Comparison of ENCODE assay signal across 8 cellular contexts in genomic region chr14:95157195-95157986, GRCh38. TPM values are rescaled to one million over a fixed set of nuclear protein-coding genes. Genes with fewer than 3 reads are reported as not detected.
DNase-seq lines count a peak whose midpoint lies in the region; ATAC-seq and TF ChIP-seq lines count a peak whose summit lies in the region.

TSS of gene DICER1 (minus strand) at chr14:95157529. CDS start at chr14:95133458, 24,071 bp downstream.

- peak within 1 kb of the TSS; percentile 81 to 94 for H3K27ac ChIP-seq in SK-N-SH (ENCODE audit: low read depth in 2 of 2, low read length in 1 of 2)
- peak within 1 kb of the TSS; percentile 99 for H3K27ac ChIP-seq in suprapubic skin

- 0% methylated on average over 18 of the region's 93 CpGs for WGBS in SK-N-SH (ENCODE audit: low lambda C conversion rate)
- WGBS in suprapubic skin, result under 1% methylated on average over 43 of the region's 93 CpGs

- H3K36me3 ChIP-seq in GM06990 (ENCODE audit: control insufficient read depth, insufficient read depth, low read length) (no peaks in the 10 kb centered on the region), SK-N-SH (replicated peaks in 1 of 2; ENCODE audit: control insufficient read depth in 1 of 2, insufficient read depth in 2 of 2, low read length in 1 of 2) (peaks cover 2 to 5% of the 10 kb centered on the region in 2 experiments), suprapubic skin (no peaks in the 10 kb centered on the region)

- H3K9me2 ChIP-seq in SK-N-SH, result no peaks in the 10 kb centered on the region

- peaks cover 27% of the 10 kb centered on the region for H4K20me1 ChIP-seq in SK-N-SH (ENCODE audit: insufficient read depth)

- peaks cover 51% of the 10 kb centered on the region for H3K79me2 ChIP-seq in SK-N-SH (ENCODE audit: insufficient read depth)

- peak within 1 kb of the TSS; percentile 87 for H3K4me3 ChIP-seq in GM06990 (replicated peaks; ENCODE audit: low read depth, low read length)
- H3K4me3 ChIP-seq in SK-N-SH (ENCODE audit: low read depth in 2 of 2, low read length in 1 of 2), result peak within 1 kb of the TSS; percentile 78 to 87
- H3K4me3 ChIP-seq in suprapubic skin, result peak within 1 kb of the TSS; percentile 88

- peak; percentile 19 to 51 for TF ChIP-seq POLR2A in suprapubic skin (IDR thresholded peaks at IDR 0.05)

- CTCF ChIA-PET in SK-N-SH (lab: Yijun Ruan, JAX), result interaction anchor here (0.7 to 1.3 kb wide), 3 partner anchors 17 to 467 kb away, joined by 3 to 4 read pairs (median 3); no protein-coding TSS in a partner anchor

- H3K27me3 ChIP-seq in GM06990 (replicated peaks; ENCODE audit: control insufficient read depth, insufficient read depth, low read length) (no peaks in the 10 kb centered on the region), SK-N-SH (ENCODE audit: insufficient read depth) (no peaks in the 10 kb centered on the region), suprapubic skin (no peaks in the 10 kb centered on the region)

- POLR2A ChIA-PET in SK-N-SH (lab: Yijun Ruan, JAX), result interaction anchor here (0.6 to 1.0 kb wide), 4 partner anchors 13 to 283 kb away, joined by 3 read pairs; no protein-coding TSS in a partner anchor

- DNase-seq in GM06990 (ENCODE audit: extremely low read depth, insufficient read length), result peak; percentile 92
- DNase-seq in NCI-H1048 (lab: John Stamatoyannopoulos, UW), result peak; percentile 76
- peak; percentile 100 for DNase-seq in SK-N-SH
- DNase-seq in activated naive CD4-positive, alpha-beta T cell treated with anti-CD3 and anti-CD28 coated beads, Interleukin-2, amount 50 U/mL, for 16 hours, result peak; percentile 95
- DNase-seq in germinal center (ENCODE audit: low spot score), result peak; percentile 99
- DNase-seq in occipital lobe (lab: John Stamatoyannopoulos, UW), result peak; percentile 97
- DNase-seq in suprapubic skin (ENCODE audit: low spot score in 2 of 2), result peak; percentile 98 to 99

- TF ChIP-seq RAD21 in SK-N-SH (IDR thresholded peaks at IDR 0.05; ENCODE audit: low read length), result no peak

- peaks cover 7 to 14% of the 10 kb centered on the region in 2 experiments; a peak in 3 of 4 replicates for H3K4me1 ChIP-seq in SK-N-SH (ENCODE audit: control insufficient read depth in 1 of 2, insufficient read depth in 2 of 2, low read depth in 1 of 2, low read length in 1 of 2)
- peaks cover 39% of the 10 kb centered on the region for H3K4me1 ChIP-seq in suprapubic skin

- H3K9me3 ChIP-seq in SK-N-SH, result no peaks in the 10 kb centered on the region
- no peaks in the 10 kb centered on the region for H3K9me3 ChIP-seq in suprapubic skin

- TF ChIP-seq EP300 in SK-N-SH (IDR thresholded peaks at IDR 0.05; ENCODE audit: borderline replicate concordance in 1 of 2, low read depth in 1 of 2, low read length in 1 of 2), result 0 out of 4 replicates have a peak, but pooled peaks of 1 of the 2 experiments have one; percentile 10
- no peak for TF ChIP-seq EP300 in suprapubic skin (IDR thresholded peaks at IDR 0.05)

- no peaks in the 10 kb centered on the region for H3F3A ChIP-seq in SK-N-SH (replicated peaks; ENCODE audit: insufficient read depth)

- H3K9ac ChIP-seq in SK-N-SH, result peak within 1 kb of the TSS; percentile 88

- peak; percentile 79 for ATAC-seq in HG02571 (IDR thresholded peaks at IDR 0.05; ENCODE audit: unreplicated experiment)

- peak within 1 kb of the TSS; percentile 98 for H3K4me2 ChIP-seq in SK-N-SH

- H2AFZ ChIP-seq in SK-N-SH (ENCODE audit: low read depth), result peak within 1 kb of the TSS; percentile 96

- TF ChIP-seq CTCF in GM06990 (IDR thresholded peaks at IDR 0.05; ENCODE audit: insufficient read depth, low read length, poor library complexity, severe bottlenecking) (no peak), SK-N-SH (IDR thresholded peaks at IDR 0.05) (no peak), suprapubic skin (IDR thresholded peaks at IDR 0.05) (no peak)

TF ChIP-seq in SK-N-SH, 30 proteins besides CTCF, POLR2A, EP300 and RAD21 (continues in another document):
- TF ChIP-seq FOXJ3 (CRISPR knock-in tag; IDR thresholded peaks at IDR 0.05) (no peak), SMC3 (IDR thresholded peaks at IDR 0.05; ENCODE audit: low read depth, low read length) (no peak), TAF1 (IDR thresholded peaks at IDR 0.05; ENCODE audit: borderline replicate concordance, low read depth, low read length) (no peak; the same call in 1 of the 2 replicates), TEAD4 (IDR thresholded peaks at IDR 0.05; ENCODE audit: borderline replicate concordance, insufficient read depth) (no peak), GABPA (IDR thresholded peaks at IDR 0.05; ENCODE audit: low read depth) (no peak; the same call in 1 of the 2 replicates), USF1 (IDR thresholded peaks at IDR 0.05; ENCODE audit: borderline replicate concordance, low read depth) (no peak), IRF3 (IDR thresholded peaks at IDR 0.05; ENCODE audit: low read depth, low read length) (peak; percentile 67), ELF1 (IDR thresholded peaks at IDR 0.05) (no peak), RFX5 (IDR thresholded peaks at IDR 0.05; ENCODE audit: low read length) (no peak), EZH2phosphoT487 (IDR thresholded peaks at IDR 0.05; ENCODE audit: borderline replicate concordance, low read depth) (no peak), RCOR1 (IDR thresholded peaks at IDR 0.05; ENCODE audit: low read length) (no peak), PBX3 (IDR thresholded peaks at IDR 0.05) (no peak; the same call in 1 of the 2 replicates), FOSL2 (IDR thresholded peaks at IDR 0.05; ENCODE audit: borderline replicate concordance, low read depth) (no peak), NRF1 (IDR thresholded peaks at IDR 0.05; ENCODE audit: low read depth, low read length) (peak; percentile 75), MAX (IDR thresholded peaks at IDR 0.05; ENCODE audit: low read depth) (peak; percentile 81; the same call in 1 of the 2 replicates), USF2 (IDR thresholded peaks at IDR 0.05; ENCODE audit: borderline replicate concordance, low read depth, low read length) (no peak), RXRA (IDR thresholded peaks at IDR 0.05; ENCODE audit: borderline replicate concordance, low read depth) (no peak), GATA2 (CRISPR knock-in tag; IDR thresholded peaks at IDR 0.05) (no peak), MXI1 (IDR thresholded peaks at IDR 0.05; ENCODE audit: low read depth, low read length) (peak; percentile 18; the same call in 1 of the 2 replicates), ZBTB33 (IDR thresholded peaks at IDR 0.05; ENCODE audit: borderline replicate concordance, low read depth) (0 out of 2 replicates have a peak, but pooled peaks have one; percentile 20)

RNA-seq across cellular contexts. Expression of gene DICER1, which starts in this region (rescaled TPM):
- 4.7 and 6.4 TPM in 2 replicates for polyA plus RNA-seq in SK-N-SH (2012; rRNA removed)
- 4.2 and 4.7 TPM in 2 replicates for polyA plus RNA-seq in SK-N-SH (2012; cell fraction: cytosol; rRNA removed)
- polyA plus RNA-seq in SK-N-SH (2012; cell fraction: nucleus; rRNA removed), result 12.0 and 23.7 TPM in 2 replicates
- total RNA-seq in occipital lobe (296 TPM), suprapubic skin (100 to 1,000 TPM in 1 of 4 donors, 10 to 100 TPM in 3; 38.3 to 124 (median 54.4) TPM)

Comparison
In these comparisons a context has a peak if more than half of its experiments do, and no peak if none do; other contexts are left out.
1. Peak in every context shown above with its lines: DNase-seq, ATAC-seq, H3K4me3 ChIP-seq and H3K27ac ChIP-seq.